In genomic region chr6:43267619-43268347, GRCh38 we compare ENCODE assay signal across 1 cellular context.
TF ChIP-seq lines count a peak whose summit lies in the region.

No MANE protein-coding gene starts in this region.

TF ChIP-seq in HepG2, 621 proteins besides CTCF, POLR2A, EP300 and RAD21 (continued from another document and continues in another):
- TF ChIP-seq ARID3A (IDR thresholded peaks at IDR 0.05; ENCODE audit: low read depth, low read length) (peak; percentile 62), DNMT1 (CRISPR knock-in tag; IDR thresholded peaks at IDR 0.05) (no peak; the same call in none of the 2 replicates), ZNF674 (CRISPR knock-in tag; IDR thresholded peaks at IDR 0.05; ENCODE audit: low read depth) (peak; percentile 88; the same call in 1 of the 2 replicates), HINFP (CRISPR knock-in tag; IDR thresholded peaks at IDR 0.05; ENCODE audit: low read depth) (peak; percentile 97), KLF15 (CRISPR knock-in tag; IDR thresholded peaks at IDR 0.05; ENCODE audit: borderline replicate concordance) (no peak; the same call in 1 of the 2 replicates), IKZF4 (CRISPR knock-in tag; IDR thresholded peaks at IDR 0.05; ENCODE audit: borderline replicate concordance, low read depth, not compliant biosample characterization) (peak; percentile 94), U2AF1 (optimal IDR thresholded peaks at IDR 0.05; ENCODE audit: low read depth, low read length) (no peak), FOSL2 (CRISPR knock-in tag; IDR thresholded peaks at IDR 0.05) (peak; percentile 96), ZNF83 (CRISPR knock-in tag; IDR thresholded peaks at IDR 0.05; ENCODE audit: borderline replicate concordance) (peak; percentile 98; the same call in 1 of the 2 replicates), CREB1 (IDR thresholded peaks at IDR 0.05) (peak; percentile 36), CREB1 (CRISPR knock-in tag; IDR thresholded peaks at IDR 0.05) (no peak), TIGD3 (CRISPR knock-in tag; IDR thresholded peaks at IDR 0.05; ENCODE audit: borderline replicate concordance) (peak; percentile 96), CCAR2 (optimal IDR thresholded peaks at IDR 0.05; ENCODE audit: low read depth, low read length) (peak; percentile 85), PITX1 (CRISPR knock-in tag; IDR thresholded peaks at IDR 0.05) (peak; percentile 99), MAZ (IDR thresholded peaks at IDR 0.05; ENCODE audit: borderline replicate concordance, low read depth, low read length) (peak; percentile 82; the same call in 1 of the 2 replicates), MAZ (CRISPR knock-in tag; IDR thresholded peaks at IDR 0.05; ENCODE audit: low read depth) (peak; percentile 100), HOXA5 (CRISPR knock-in tag; IDR thresholded peaks at IDR 0.05) (peak; percentile 93; the same call in 1 of the 2 replicates), HNRNPH1 (optimal IDR thresholded peaks at IDR 0.05; ENCODE audit: low read depth, low read length) (no peak), MXI1 (IDR thresholded peaks at IDR 0.05; ENCODE audit: borderline replicate concordance, low read depth, low read length) (peak; percentile 97; the same call in 2 of the 3 replicates), ZNF766 (CRISPR knock-in tag; IDR thresholded peaks at IDR 0.05; ENCODE audit: borderline replicate concordance) (peak; percentile 89), SIX4 (CRISPR knock-in tag; IDR thresholded peaks at IDR 0.05) (peak; percentile 94), SMAD3 (CRISPR knock-in tag; IDR thresholded peaks at IDR 0.05) (peak; percentile 100), U2AF2 (IDR thresholded peaks at IDR 0.05; ENCODE audit: low read depth, low read length) (0 out of 2 replicates have a peak, but pooled peaks have one; percentile 77), CREB3 (CRISPR knock-in tag; IDR thresholded peaks at IDR 0.05) (0 out of 2 replicates have a peak, but pooled peaks have one; percentile 48), KAT8 (CRISPR knock-in tag; IDR thresholded peaks at IDR 0.05) (peak; percentile 95), ZNF18 (CRISPR knock-in tag; IDR thresholded peaks at IDR 0.05; ENCODE audit: insufficient replicate concordance) (peak; percentile 98), ZNF496 (CRISPR knock-in tag; IDR thresholded peaks at IDR 0.05; ENCODE audit: insufficient replicate concordance) (no peak), ZNF234 (CRISPR knock-in tag; conservative IDR thresholded peaks at IDR 0.05) (peak; percentile 67; the same call in 1 of the 2 replicates), SAFB2 (CRISPR knock-in tag; IDR thresholded peaks at IDR 0.05; ENCODE audit: borderline replicate concordance, low read depth) (peak; percentile 72; the same call in 1 of the 2 replicates), E2F1 (CRISPR knock-in tag; IDR thresholded peaks at IDR 0.05) (no peak), ZNF362 (CRISPR knock-in tag; IDR thresholded peaks at IDR 0.05; ENCODE audit: borderline replicate concordance) (peak; percentile 92), NFKBIZ (CRISPR knock-in tag; IDR thresholded peaks at IDR 0.05) (peak; percentile 100), ZFP37 (CRISPR knock-in tag; IDR thresholded peaks at IDR 0.05; ENCODE audit: borderline replicate concordance) (peak; percentile 97), ZNF101 (CRISPR knock-in tag; IDR thresholded peaks at IDR 0.05; ENCODE audit: borderline replicate concordance, low read depth) (0 out of 2 replicates have a peak, but pooled peaks have one; percentile 91), FOXK1 (CRISPR knock-in tag; IDR thresholded peaks at IDR 0.05; ENCODE audit: borderline replicate concordance, low read depth) (peak; percentile 98), GTF2F1 (IDR thresholded peaks at IDR 0.05; ENCODE audit: low read length) (no peak), AKNA (CRISPR knock-in tag; IDR thresholded peaks at IDR 0.05; ENCODE audit: borderline replicate concordance) (no peak), ISL2 (CRISPR knock-in tag; IDR thresholded peaks at IDR 0.05) (peak; percentile 98), ATF2 (CRISPR knock-in tag; IDR thresholded peaks at IDR 0.05) (peak; percentile 98), BCL3 (CRISPR knock-in tag; IDR thresholded peaks at IDR 0.05) (peak; percentile 98), ZNF660 (CRISPR knock-in tag; IDR thresholded peaks at IDR 0.05; ENCODE audit: borderline replicate concordance, low read depth) (no peak), HMG20A (CRISPR knock-in tag; IDR thresholded peaks at IDR 0.05; ENCODE audit: borderline replicate concordance) (peak; percentile 100), MEIS1 (CRISPR knock-in tag; IDR thresholded peaks at IDR 0.05; ENCODE audit: borderline replicate concordance) (peak; percentile 99), EZH2 (conservative IDR thresholded peaks at IDR 0.05; ENCODE audit: low read depth, low read length) (no peak), ZSCAN9 (CRISPR knock-in tag; IDR thresholded peaks at IDR 0.05; ENCODE audit: borderline replicate concordance) (peak; percentile 98), ATAD3A (CRISPR knock-in tag; IDR thresholded peaks at IDR 0.05) (no peak)
